ENCODE assay signal across 8 cellular contexts in the genomic region with DNA sequence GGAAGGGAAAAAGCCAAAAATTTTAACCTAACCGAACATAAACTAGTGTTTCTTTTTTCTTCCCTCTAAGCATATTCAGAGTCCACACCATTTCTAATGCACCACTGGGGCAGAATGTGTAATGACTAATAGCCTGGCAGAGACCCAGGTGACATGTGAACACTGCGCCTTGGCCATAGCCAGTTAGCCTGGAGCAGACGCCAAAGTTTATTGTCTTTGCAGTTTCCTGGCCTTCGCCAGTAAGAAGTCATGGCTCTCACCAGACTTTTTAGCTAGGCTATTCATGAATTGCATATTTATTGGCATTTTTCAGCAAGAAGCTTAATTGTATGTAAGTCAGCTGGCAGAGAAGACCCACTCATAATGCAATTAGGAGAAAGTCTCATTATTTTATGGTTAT.
DNase-seq lines count a peak whose midpoint lies in the region; ATAC-seq and TF ChIP-seq lines count a peak whose summit lies in the region.
"Had no signal": no experiment of that assay in that cellular context is flagged by ENCODE, and none has a peak within 500 bp of the region (broad histone marks: within the 10 kb centered on the region; RNA-seq: fewer than 3 reads in every experiment).

No MANE protein-coding gene starts in this region.

- TF ChIP-seq EP300 in Ishikawa (IDR thresholded peaks at IDR 0.05; ENCODE audit: borderline replicate concordance), result no peak

- H3K36me3 ChIP-seq in uterus, result no peaks in the 10 kb centered on the region

- no peak for TF ChIP-seq CTCF in uterus (IDR thresholded peaks at IDR 0.05)

- no peak for TF ChIP-seq POLR2A in uterus (IDR thresholded peaks at IDR 0.05)

- H3K27ac ChIP-seq in uterus, result no peak overlapping the region

- H3K27me3 Mint-ChIP-seq in activated CD8-positive, alpha-beta T cell treated with anti-CD3 and anti-CD28 coated beads, Interleukin-2, amount 10 ng/mL, durations not matched to agents 7 days and 5 days (ENCODE audit: low read depth), result no peaks in the 10 kb centered on the region

- H3K9me3 ChIP-seq in uterus, result no peaks in the 10 kb centered on the region

- intact Hi-C loops in uterus (cut with DNase I; ENCODE audit: low total_unique reads), result no loop called here

- no peaks in the 10 kb centered on the region for H3K36me3 Mint-ChIP-seq in activated CD8-positive, alpha-beta T cell treated with anti-CD3 and anti-CD28 coated beads, Interleukin-2, amount 10 ng/mL, durations not matched to agents 7 days and 5 days (ENCODE audit: low read depth)

- H3K4me3 ChIP-seq in uterus, result no peak overlapping the region

- peak; percentile 18 for DNase-seq in cerebellar cortex (ENCODE audit: low spot score)
- peak; percentile 75 for DNase-seq in kidney tubule cell (ENCODE audit: low spot score)
- peak; percentile 18 to 57 for DNase-seq in uterus
- no peak for DNase-seq in stimulated activated CD4-positive, alpha-beta T cell treated with anti-CD3 and anti-CD28 coated beads, Interleukin-12 subunit alpha, Interleukin-12 subunit beta, amount 100 ng/mL, for 4 hours
- DNase-seq in activated CD8-positive, alpha-beta T cell treated with anti-CD3 and anti-CD28 coated beads, Interleukin-2, amount 10 ng/mL, durations not matched to agents 7 days and 5 days, result no peak
- DNase-seq: activated T-cell treated with anti-CD3 and anti-CD28 coated beads, Interleukin-2, amount 50 U/mL, for 72 hours had no signal

- no peak overlapping the region for H3K27ac Mint-ChIP-seq in activated CD8-positive, alpha-beta T cell treated with anti-CD3 and anti-CD28 coated beads, Interleukin-2, amount 10 ng/mL, durations not matched to agents 7 days and 5 days
- H3K27ac Mint-ChIP-seq: activated T-cell treated with anti-CD3 and anti-CD28 coated beads, Interleukin-2, amount 50 U/mL, for 72 hours had no signal

- peaks cover 4% of the 10 kb centered on the region for H3K4me1 Mint-ChIP-seq in activated CD8-positive, alpha-beta T cell treated with anti-CD3 and anti-CD28 coated beads, Interleukin-2, amount 10 ng/mL, durations not matched to agents 7 days and 5 days (ENCODE audit: low read depth)

- TF ChIP-seq RAD21 in Ishikawa (IDR thresholded peaks at IDR 0.05; ENCODE audit: low read depth), result no peak

- no peaks in the 10 kb centered on the region for H3K27me3 ChIP-seq in uterus

- peaks cover 4% of the 10 kb centered on the region for H3K9me3 Mint-ChIP-seq in activated CD8-positive, alpha-beta T cell treated with anti-CD3 and anti-CD28 coated beads, Interleukin-2, amount 10 ng/mL, durations not matched to agents 7 days and 5 days (ENCODE audit: insufficient read depth)

- CTCF ChIA-PET in activated CD8-positive, alpha-beta T cell treated with anti-CD3 and anti-CD28 coated beads, Interleukin-2, amount 10 ng/mL, durations not matched to agents 7 days and 5 days (lab: Charles Lee), result no interaction called here

- no peaks in the 10 kb centered on the region for H3K4me1 ChIP-seq in uterus

- POLR2A ChIA-PET in activated CD8-positive, alpha-beta T cell treated with anti-CD3 and anti-CD28 coated beads, Interleukin-2, amount 10 ng/mL, durations not matched to agents 7 days and 5 days (lab: Charles Lee), result no interaction called here

- no peak for ATAC-seq in activated CD8-positive, alpha-beta T cell treated with anti-CD3 and anti-CD28 coated beads, Interleukin-2, amount 10 ng/mL, durations not matched to agents 7 days and 5 days
- ATAC-seq in HG02970 (IDR thresholded peaks at IDR 0.05; ENCODE audit: low FRiP score, unreplicated experiment), result no peak
- ATAC-seq: activated T-cell treated with anti-CD3 and anti-CD28 coated beads, Interleukin-2, amount 50 U/mL, for 72 hours had no signal

- no peak overlapping the region for H3K4me3 Mint-ChIP-seq in activated CD8-positive, alpha-beta T cell treated with anti-CD3 and anti-CD28 coated beads, Interleukin-2, amount 10 ng/mL, durations not matched to agents 7 days and 5 days
- H3K4me3 Mint-ChIP-seq: activated T-cell treated with anti-CD3 and anti-CD28 coated beads, Interleukin-2, amount 50 U/mL, for 72 hours had no signal

TF ChIP-seq in Ishikawa, 13 proteins besides CTCF, POLR2A, EP300 and RAD21:
- TF ChIP-seq YY1 (IDR thresholded peaks at IDR 0.05; ENCODE audit: low read depth) (no peak), ZBTB7A (IDR thresholded peaks at IDR 0.05; ENCODE audit: low read depth) (no peak), EGR1 (IDR thresholded peaks at IDR 0.05) (no peak), NFIC (IDR thresholded peaks at IDR 0.05) (peak; percentile 51)
- TF ChIP-seq, protein P1, sequence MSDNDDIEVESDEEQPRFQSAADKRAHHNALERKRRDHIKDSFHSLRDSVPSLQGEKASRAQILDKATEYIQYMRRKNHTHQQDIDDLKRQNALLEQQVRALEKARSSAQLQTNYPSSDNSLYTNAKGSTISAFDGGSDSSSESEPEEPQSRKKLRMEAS (IDR thresholded peaks at IDR 0.05), result peak; percentile 24

Comparison
In these comparisons a context has a peak if more than half of its experiments do, and no peak if none do; other contexts are left out.
1. DNase-seq: peak in cerebellar cortex (single experiment), kidney tubule cell (single experiment) and uterus (2 of 2); none in stimulated activated CD4-positive, alpha-beta T cell treated with anti-CD3 and anti-CD28 coated beads, Interleukin-12 subunit alpha, Interleukin-12 subunit beta, amount 100 ng/mL, for 4 hours (single experiment) and activated CD8-positive, alpha-beta T cell treated with anti-CD3 and anti-CD28 coated beads, Interleukin-2, amount 10 ng/mL, durations not matched to agents 7 days and 5 days (single experiment).